14 cellular contexts compared by ENCODE assay signal in the genomic region with DNA sequence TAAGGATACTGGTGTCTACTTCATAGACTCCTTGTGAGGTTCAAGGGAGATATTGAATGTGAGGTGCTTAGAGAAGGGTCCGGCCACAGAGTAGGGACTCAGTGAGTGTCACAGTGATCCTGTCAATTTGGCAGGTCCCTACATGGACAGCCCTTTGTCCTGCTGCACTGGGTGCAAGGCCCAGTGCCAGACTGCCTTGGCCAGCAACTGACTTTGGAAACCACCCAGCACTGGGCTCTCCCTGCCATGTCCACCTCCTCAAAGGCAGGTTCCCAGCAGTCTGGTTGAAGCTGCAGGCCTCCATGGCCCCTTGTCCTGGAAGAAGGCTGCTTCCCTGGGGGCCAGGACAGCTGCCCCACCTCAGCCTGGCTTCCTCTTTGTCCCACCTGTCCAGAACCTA. TPM values are rescaled to one million over a fixed set of nuclear protein-coding genes. Genes with fewer than 3 reads are reported as not detected.
"Had no signal": no experiment of that assay in that cellular context is flagged by ENCODE, and none has a peak within 500 bp of the region (broad histone marks: within the 10 kb centered on the region; RNA-seq: fewer than 3 reads in every experiment).

No MANE protein-coding gene starts in this region.

RNA-seq across cellular contexts. Expression of a gene that starts 1.5 kb away (rescaled TPM):
- total RNA-seq: activated CD4-positive, alpha-beta T cell treated with anti-CD3 and anti-CD28 coated beads for 36 hours; activated CD8-positive, alpha-beta T cell treated with anti-CD3 and anti-CD28 coated beads, Interleukin-2, amount 10 ng/mL, durations not matched to agents 7 days and 5 days; body of pancreas; NCI-H460; T-cell; T-helper 17 cell had no signal

RNA-seq across cellular contexts. Expression of a gene that starts 9.1 kb away (rescaled TPM):
- total RNA-seq: activated CD4-positive, alpha-beta T cell treated with anti-CD3 and anti-CD28 coated beads for 36 hours; activated CD4-positive, alpha-beta T cell treated with anti-CD3 and anti-CD28 coated beads, Interleukin-2, amount 10 ng/mL, durations not matched to agents 7 days and 5 days; activated CD8-positive, alpha-beta T cell treated with anti-CD3 and anti-CD28 coated beads, Interleukin-2, amount 10 ng/mL, durations not matched to agents 7 days and 5 days; activated naive CD8-positive, alpha-beta T cell treated with anti-CD3 and anti-CD28 coated beads, Interleukin-2, amount 10 ng/mL, durations not matched to agents 7 days and 5 days; activated T-helper 2 cell treated with anti-CD3 and anti-CD28 coated beads, Interferon-gamma antibody, Interleukin-2, Interleukin-4, amounts not matched to agents 10 μg/mL and 5 μg/mL and 100 μg/mL, durations not matched to agents 14 hours and 24 hours and 36 hours; astrocyte; body of pancreas; breast epithelium; NCI-H460; SK-MEL-5; T-cell; T-helper 17 cell; WTC11 had no signal
- polyA plus RNA-seq: adipose tissue had no signal
